21 cellular contexts compared by ENCODE assay signal in genomic region chrY:7682327-7682726, GRCh38.
"Had no signal": no experiment of that assay in that cellular context is flagged by ENCODE, and none has a peak within 500 bp of the region (broad histone marks: within the 10 kb centered on the region; RNA-seq: fewer than 3 reads in every experiment).

No MANE protein-coding gene starts in this region.

- DNase-seq: effector memory CD4-positive, alpha-beta T cell; esophagus squamous epithelium; foreskin melanocyte; heart right ventricle; hypothalamus; kidney glomerular epithelial cell; mesendoderm; naive thymus-derived CD4-positive, alpha-beta T cell; nephron progenitor cell; psoas muscle; retina; right lobe of liver; spleen; stimulated activated CD4-positive, alpha-beta T cell treated with anti-CD3 and anti-CD28 coated beads, Interleukin-15, amount 100 ng/mL, for 24 hours; stimulated activated CD4-positive, alpha-beta T cell treated with anti-CD3 and anti-CD28 coated beads, Interleukin-1b, Interleukin-23, amount 100 ng/mL, for 48 hours; stimulated activated CD4-positive, alpha-beta T cell treated with anti-CD3 and anti-CD28 coated beads, Interleukin-4, amount 100 ng/mL, for 24 hours; tibial artery; upper lobe of right lung had no signal

- H3K9ac ChIP-seq: parathyroid adenoma had no signal

- H2AFZ ChIP-seq: parathyroid adenoma had no signal

- H3K27me3 ChIP-seq: esophagus squamous epithelium, heart right ventricle, right lobe of liver, spleen, tibial artery, upper lobe of right lung, vagina had no signal

- H3K9me3 ChIP-seq: esophagus squamous epithelium, heart right ventricle, psoas muscle, right lobe of liver, spleen, tibial artery, upper lobe of right lung, vagina had no signal

- H3K79me2 ChIP-seq: parathyroid adenoma had no signal

- H3K36me3 ChIP-seq: esophagus squamous epithelium, heart right ventricle, right lobe of liver, spleen, tibial artery, upper lobe of right lung, vagina had no signal

- H3K4me1 ChIP-seq: esophagus squamous epithelium, heart right ventricle, parathyroid adenoma, psoas muscle, right lobe of liver, spleen, tibial artery, upper lobe of right lung, vagina had no signal

- ATAC-seq: heart right ventricle; naive thymus-derived CD4-positive, alpha-beta T cell; psoas muscle; right lobe of liver; stimulated activated memory B cell treated with anti-CD40 and anti-IgM and Interleukin-4, amounts not matched to agents 10 μg/mL and 1 μg/mL and 100 μg/mL, for 72 hours; upper lobe of right lung had no signal

- H3K4me3 ChIP-seq: esophagus squamous epithelium, heart right ventricle, psoas muscle, right lobe of liver, spleen, tibial artery, upper lobe of right lung, vagina had no signal

- H3K27ac ChIP-seq: esophagus squamous epithelium, heart right ventricle, parathyroid adenoma, psoas muscle, right lobe of liver, spleen, tibial artery, upper lobe of right lung, vagina had no signal
